ENCODE assay signal across 12 cellular contexts in genomic region chr11:2402106-2402505, GRCh38. TPM values are rescaled to one million over a fixed set of nuclear protein-coding genes. Genes with fewer than 3 reads are reported as not detected.
DNase-seq lines count a peak whose midpoint lies in the region; ATAC-seq, FAIRE-seq and TF ChIP-seq lines count a peak whose summit lies in the region.
"Had no signal": no experiment of that assay in that cellular context is flagged by ENCODE, and none has a peak within 500 bp of the region (broad histone marks: within the 10 kb centered on the region; RNA-seq: fewer than 3 reads in every experiment).

No MANE protein-coding gene starts in this region.

- DNase-seq in A549 (ENCODE audit: low read depth in 1 of 2, low spot score in 1 of 2) (no peak), H9 (no peak), CD14-positive monocyte (ENCODE audit: low spot score) (no peak), dedifferentiated amniotic fluid mesenchymal stem cell (ENCODE audit: extremely low spot score) (no peak), DMS 273 (lab: John Stamatoyannopoulos, UW; ENCODE audit: unreplicated experiment) (no peak)
- DNase-seq in activated T-helper 1 cell treated with anti-CD3 and anti-CD28 coated beads, Interleukin-12 subunit alpha, Interleukin-12 subunit beta, Interleukin-2, Interleukin-4 antibody, amounts not matched to agents 30 ng/mL and 10 ng/mL and 1 ng/mL, durations not matched to agents 14 hours and 24 hours and 36 hours (ENCODE audit: low spot score) = no peak
- DNase-seq: mucosa of descending colon, NCI-H1048 had no signal

- H3K9me3 ChIP-seq in A549 = no peaks in the 10 kb centered on the region
- H3K9me3 ChIP-seq in H9 (ENCODE audit: control insufficient read depth, low read depth, low read length) = no peaks in the 10 kb centered on the region
- no peaks in the 10 kb centered on the region for H3K9me3 ChIP-seq in iPS-18a (ENCODE audit: control insufficient read depth, low read depth, low read length)
- H3K9me3 ChIP-seq: esophagus muscularis mucosa, mucosa of descending colon had no signal

- H2AFZ ChIP-seq in H9 (ENCODE audit: low read length) = no peak overlapping the region

- H3K18ac ChIP-seq in H9 (ENCODE audit: insufficient read length, low read depth, low read length) = no peak overlapping the region

- no peak overlapping the region for H2BK12ac ChIP-seq in H9 (ENCODE audit: insufficient read length, low read depth, low read length)

- H3K4me2 ChIP-seq in A549 = peak overlapping the region; percentile 96
- H3K4me2 ChIP-seq in H9 (ENCODE audit: insufficient read depth, insufficient read length, low read length) = no peak overlapping the region

- ATAC-seq in A549 (no peak), GM21515 (IDR thresholded peaks at IDR 0.05; ENCODE audit: unreplicated experiment) (no peak)
- ATAC-seq: mucosa of descending colon had no signal

- H3K27me3 Mint-ChIP-seq in H9 (ENCODE audit: low read depth) (peaks cover 2% of the 10 kb centered on the region; the same call in 1 of the 2 replicates), CD14-positive monocyte (ENCODE audit: low read depth in 3 of 3) (peaks cover 0 to 1% (median 0%) of the 10 kb centered on the region in 3 donors)
- no peaks in the 10 kb centered on the region for H3K27me3 Mint-ChIP-seq in activated T-helper 1 cell treated with anti-CD3 and anti-CD28 coated beads, Interleukin-12 subunit alpha, Interleukin-12 subunit beta, Interleukin-2, Interleukin-4 antibody, amounts not matched to agents 30 ng/mL and 10 ng/mL and 1 ng/mL, durations not matched to agents 14 hours and 24 hours and 36 hours (ENCODE audit: insufficient read depth)

- H2AK5ac ChIP-seq in H9 (ENCODE audit: insufficient read length, low read length) = no peak overlapping the region

- H4K8ac ChIP-seq in H9 (replicated peaks; ENCODE audit: insufficient read length, low read depth, low read length) = no peak overlapping the region

- no peak overlapping the region for H3K4ac ChIP-seq in H9 (ENCODE audit: low read depth, low read length)

- H3K9me3 Mint-ChIP-seq in H9 = no peaks in the 10 kb centered on the region
- no peaks in the 10 kb centered on the region for H3K9me3 Mint-ChIP-seq in activated T-helper 1 cell treated with anti-CD3 and anti-CD28 coated beads, Interleukin-12 subunit alpha, Interleukin-12 subunit beta, Interleukin-2, Interleukin-4 antibody, amounts not matched to agents 30 ng/mL and 10 ng/mL and 1 ng/mL, durations not matched to agents 14 hours and 24 hours and 36 hours
- H3K9me3 Mint-ChIP-seq in CD14-positive monocyte = no peaks in the 10 kb centered on the region

- no peak overlapping the region for H3K14ac ChIP-seq in H9 (ENCODE audit: insufficient read depth, low read length)

- H3K4me3 Mint-ChIP-seq in H9 (peak overlapping the region; percentile 81 to 88), CD14-positive monocyte (peak overlapping the region in 1 of 2 donors; percentile 17)
- peak overlapping the region; percentile 92 for H3K4me3 Mint-ChIP-seq in activated T-helper 1 cell treated with anti-CD3 and anti-CD28 coated beads, Interleukin-12 subunit alpha, Interleukin-12 subunit beta, Interleukin-2, Interleukin-4 antibody, amounts not matched to agents 30 ng/mL and 10 ng/mL and 1 ng/mL, durations not matched to agents 14 hours and 24 hours and 36 hours

- TF ChIP-seq POLR2A in A549 (IDR thresholded peaks at IDR 0.05; ENCODE audit: low read length) = no peak

- H3K4me1 ChIP-seq in A549 (peaks cover 16% of the 10 kb centered on the region), H9 (ENCODE audit: insufficient read depth, low read length) (no peaks in the 10 kb centered on the region), iPS-18a (ENCODE audit: control insufficient read depth, low read depth, low read length) (no peaks in the 10 kb centered on the region)

- no peak overlapping the region for H4K91ac ChIP-seq in H9 (ENCODE audit: insufficient read length, low read depth, low read length)

- no peak overlapping the region for H3K23ac ChIP-seq in H9 (ENCODE audit: insufficient read length, low read depth, low read length)

- no peak overlapping the region for H2BK20ac ChIP-seq in H9 (ENCODE audit: low read depth, low read length, poor library complexity, severe bottlenecking)

- H2BK15ac ChIP-seq in H9 (ENCODE audit: low read depth, low read length) = no peak overlapping the region

- FAIRE-seq in A549 (lab: Jason Lieb, UNC) = no peak
- FAIRE-seq: RCC 7860 had no signal

- H3K79me1 ChIP-seq in H9 (ENCODE audit: insufficient read depth, low read depth, low read length, poor library complexity, severe bottlenecking) = no peaks in the 10 kb centered on the region

- no peak for TF ChIP-seq RAD21 in A549 (conservative IDR thresholded peaks at IDR 0.05 in 1 of 2, IDR thresholded peaks at IDR 0.05 in 1 of 2)

- intact Hi-C loops in activated T-helper 1 cell treated with anti-CD3 and anti-CD28 coated beads, Interleukin-12 subunit alpha, Interleukin-12 subunit beta, Interleukin-2, Interleukin-4 antibody, amounts not matched to agents 30 ng/mL and 10 ng/mL and 1 ng/mL, durations not matched to agents 14 hours and 24 hours and 36 hours (cut with micrococcal nuclease) = loop anchor here (5.0 kb wide), 1 partner anchor 550 kb away; the partner anchor contains the start of gene LSP1
- intact Hi-C loops in CD14-positive monocyte (cut with micrococcal nuclease) = loop anchor here (5.0 kb wide), 1 partner anchor 135 kb away; no protein-coding TSS in a partner anchor

- no peak overlapping the region for H4K5ac ChIP-seq in H9 (ENCODE audit: insufficient read length, low read depth, low read length)

- no peak for TF ChIP-seq CTCF in A549 (IDR thresholded peaks at IDR 0.05)
- TF ChIP-seq CTCF in H9 (conservative IDR thresholded peaks at IDR 0.05) = no peak
- no peak for TF ChIP-seq CTCF in CD14-positive monocyte (IDR thresholded peaks at IDR 0.05)

- no peaks in the 10 kb centered on the region for H4K20me1 ChIP-seq in H9 (ENCODE audit: control insufficient read depth, insufficient read depth, insufficient read length)

- no peak overlapping the region for H3K56ac ChIP-seq in H9 (ENCODE audit: insufficient read length, low read depth, low read length)

- POLR2A ChIA-PET in A549 (lab: Yijun Ruan, JAX) = interaction anchor here (1.5 kb wide), 1 partner anchor 25 kb away, joined by 6 read pairs; no protein-coding TSS in a partner anchor

- H3K79me2 ChIP-seq in H9 (ENCODE audit: insufficient read depth, low read length) = no peaks in the 10 kb centered on the region

- H3K36me3 Mint-ChIP-seq in H9 (ENCODE audit: insufficient read depth in 1 of 3, low read depth in 3 of 3) (peaks cover 1 to 30% (median 19%) of the 10 kb centered on the region in 3 experiments; a peak in 5 of 7 replicates), CD14-positive monocyte (peaks cover 17 to 29% of the 10 kb centered on the region in 2 donors)
- H3K36me3 Mint-ChIP-seq in activated T-helper 1 cell treated with anti-CD3 and anti-CD28 coated beads, Interleukin-12 subunit alpha, Interleukin-12 subunit beta, Interleukin-2, Interleukin-4 antibody, amounts not matched to agents 30 ng/mL and 10 ng/mL and 1 ng/mL, durations not matched to agents 14 hours and 24 hours and 36 hours (ENCODE audit: low read depth) = peaks cover 8% of the 10 kb centered on the region

- peaks cover 3 to 8% of the 10 kb centered on the region in 2 experiments for H3K4me1 Mint-ChIP-seq in H9
- no peaks in the 10 kb centered on the region for H3K4me1 Mint-ChIP-seq in activated T-helper 1 cell treated with anti-CD3 and anti-CD28 coated beads, Interleukin-12 subunit alpha, Interleukin-12 subunit beta, Interleukin-2, Interleukin-4 antibody, amounts not matched to agents 30 ng/mL and 10 ng/mL and 1 ng/mL, durations not matched to agents 14 hours and 24 hours and 36 hours (ENCODE audit: low read depth)
- peaks cover 18% of the 10 kb centered on the region for H3K4me1 Mint-ChIP-seq in CD14-positive monocyte

- CTCF ChIA-PET in A549 (lab: Yijun Ruan, JAX) = interaction anchor here (1.9 to 31.0 kb wide), 7 partner anchors 11 to 216 kb away, joined by 9 to 903 read pairs (median 16); partner anchors contain the start of genes C11orf21 and TSPAN32

- no peak overlapping the region for H3T11ph ChIP-seq in H9 (ENCODE audit: low read length)

- H3K27ac ChIP-seq in A549 (peak overlapping the region in 1 of 2 experiments; percentile 90; a peak in 2 of 6 replicates), H9 (ENCODE audit: insufficient read length, low read depth, low read length) (no peak overlapping the region), iPS-18a (ENCODE audit: low read length) (no peak overlapping the region)

- no peak overlapping the region for H2BK5ac ChIP-seq in H9 (ENCODE audit: insufficient read length, low read length)

- H3K27ac Mint-ChIP-seq in H9 (no peak overlapping the region), CD14-positive monocyte (peak overlapping the region in 1 of 7 donors; percentile 8)
- H3K27ac Mint-ChIP-seq in activated T-helper 1 cell treated with anti-CD3 and anti-CD28 coated beads, Interleukin-12 subunit alpha, Interleukin-12 subunit beta, Interleukin-2, Interleukin-4 antibody, amounts not matched to agents 30 ng/mL and 10 ng/mL and 1 ng/mL, durations not matched to agents 14 hours and 24 hours and 36 hours = no peak overlapping the region

- H3K9ac ChIP-seq in H9 (ENCODE audit: extremely low read depth, insufficient read length, low read length) = no peak overlapping the region
- H3K9ac ChIP-seq in iPS-18a (ENCODE audit: low read length) = no peak overlapping the region

- WGBS in A549 (ENCODE audit: missing lambda C conversion rate) = 81% methylated on average over 4 of the region's 13 CpGs
- no CpG with 5 or more reads among the region's 13 CpGs for WGBS in H9 (ENCODE audit: extremely low coverage, insufficient read length, low lambda C conversion rate)

- peaks cover 13% of the 10 kb centered on the region for H3K23me2 ChIP-seq in H9 (ENCODE audit: insufficient read length, low read depth, low read length, poor library complexity, severe bottlenecking)

- H3K36me3 ChIP-seq in iPS-18a (ENCODE audit: control insufficient read depth, low read depth, low read length) = peaks cover 8% of the 10 kb centered on the region

- no peak for TF ChIP-seq EP300 in A549 (IDR thresholded peaks at IDR 0.05)

- H2BK120ac ChIP-seq in H9 (ENCODE audit: low read depth, low read length, poor library complexity, severe bottlenecking) = no peak overlapping the region

- no peaks in the 10 kb centered on the region for H3K27me3 ChIP-seq in H9 (ENCODE audit: insufficient read depth, low read length)
- H3K27me3 ChIP-seq in iPS-18a (ENCODE audit: control insufficient read depth, insufficient read depth, low read length) = no peaks in the 10 kb centered on the region
- H3K27me3 ChIP-seq: esophagus muscularis mucosa had no signal

- H3K4me3 ChIP-seq in A549 (peak overlapping the region; percentile 100), iPS-18a (ENCODE audit: low read length) (peak overlapping the region; percentile 98)

RNA-seq across cellular contexts. Expression of gene TSSC4, which starts 1.6 kb away (rescaled TPM):
- polyA plus RNA-seq in A549 (2011; rRNA removed) (21.8 and 22.2 TPM in 2 replicates), A549 (2017; fragmentation: RNase III; extraction: RNeasy Plus Mini Kit Qiagen cat#74134 plus additional on column Dnase treatment) (45.1 to 45.8 TPM (median 45.5 TPM) in 3 replicates), CD14-positive monocyte (10 to 100 TPM; 52.0 to 74.6 TPM)
- 52.7 and 64.5 TPM in 2 replicates for polyA plus RNA-seq in A549 (2012; cell fraction: cytosol; rRNA removed)
- polyA plus RNA-seq in A549 (2012; cell fraction: nucleus; rRNA removed) = 72.1 and 98.1 TPM in 2 replicates
- polyA minus RNA-seq in A549 (2011; rRNA and poly(A)+ RNA removed) = 19.4 and 28.2 TPM in 2 replicates
- 51.0 and 59.4 TPM in 2 replicates for total RNA-seq in H9 (2021)
- 70.8 and 76.4 TPM in 2 replicates for total RNA-seq in activated T-helper 1 cell treated with anti-CD3 and anti-CD28 coated beads, Interleukin-12 subunit alpha, Interleukin-12 subunit beta, Interleukin-2, Interleukin-4 antibody, amounts not matched to agents 30 ng/mL and 10 ng/mL and 1 ng/mL, durations not matched to agents 14 hours and 24 hours and 36 hours

RNA-seq across cellular contexts. Expression of gene CD81, which starts 25.0 kb away (rescaled TPM):
- polyA plus RNA-seq in A549 (2011; rRNA removed) = 125 and 160 TPM in 2 replicates
- polyA plus RNA-seq in A549 (2012; cell fraction: cytosol; rRNA removed) = 315 and 426 TPM in 2 replicates
- polyA plus RNA-seq in A549 (2012; cell fraction: nucleus; rRNA removed) = 579 and 616 TPM in 2 replicates
- 247 to 256 TPM (median 251 TPM) in 3 replicates for polyA plus RNA-seq in A549 (2017; fragmentation: RNase III; extraction: RNeasy Plus Mini Kit Qiagen cat#74134 plus additional on column Dnase treatment)
- polyA minus RNA-seq in A549 (2011; rRNA and poly(A)+ RNA removed) = 300 and 345 TPM in 2 replicates
- 246 and 250 TPM in 2 replicates for total RNA-seq in H9 (2021)
- total RNA-seq in activated T-helper 1 cell treated with anti-CD3 and anti-CD28 coated beads, Interleukin-12 subunit alpha, Interleukin-12 subunit beta, Interleukin-2, Interleukin-4 antibody, amounts not matched to agents 30 ng/mL and 10 ng/mL and 1 ng/mL, durations not matched to agents 14 hours and 24 hours and 36 hours = 236 and 247 TPM in 2 replicates
- 10 to 100 TPM in 1 of 2 donors, 1 to 10 TPM in 1; 3.2 to 12.3 TPM for polyA plus RNA-seq in CD14-positive monocyte

RNA-seq across cellular contexts. Expression of gene TRPM5, which starts 42.2 kb away (rescaled TPM):
- not detected in 2 replicates for polyA plus RNA-seq in A549 (2011; rRNA removed)
- polyA plus RNA-seq in A549 (2012; cell fraction: cytosol; rRNA removed) = not detected in 2 replicates
- polyA plus RNA-seq in A549 (2012; cell fraction: nucleus; rRNA removed) = 0.01 TPM in 1 of 2 replicates, not detected in the other
- not detected in 3 replicates for polyA plus RNA-seq in A549 (2017; fragmentation: RNase III; extraction: RNeasy Plus Mini Kit Qiagen cat#74134 plus additional on column Dnase treatment)
- polyA minus RNA-seq in A549 (2011; rRNA and poly(A)+ RNA removed) = not detected in 2 replicates
- total RNA-seq in H9 (2021) = 0.09 TPM in 1 of 2 replicates, not detected in the other
- not detected in 2 replicates for total RNA-seq in activated T-helper 1 cell treated with anti-CD3 and anti-CD28 coated beads, Interleukin-12 subunit alpha, Interleukin-12 subunit beta, Interleukin-2, Interleukin-4 antibody, amounts not matched to agents 30 ng/mL and 10 ng/mL and 1 ng/mL, durations not matched to agents 14 hours and 24 hours and 36 hours
- not detected for polyA plus RNA-seq in CD14-positive monocyte
- total RNA-seq: esophagus muscularis mucosa had no signal

RNA-seq across cellular contexts. Expression of gene KCNQ1, which starts 42.7 kb away (rescaled TPM):
- 0.17 and 0.26 TPM in 2 replicates for polyA plus RNA-seq in A549 (2011; rRNA removed)
- polyA plus RNA-seq in A549 (2012; cell fraction: cytosol; rRNA removed) = 0.05 and 0.14 TPM in 2 replicates
- 0.09 and 0.49 TPM in 2 replicates for polyA plus RNA-seq in A549 (2012; cell fraction: nucleus; rRNA removed)
- 0.12 to 0.14 TPM (median 0.13 TPM) in 3 replicates for polyA plus RNA-seq in A549 (2017; fragmentation: RNase III; extraction: RNeasy Plus Mini Kit Qiagen cat#74134 plus additional on column Dnase treatment)
- polyA minus RNA-seq in A549 (2011; rRNA and poly(A)+ RNA removed) = 0.15 TPM in 1 of 2 replicates, not detected in the other
- total RNA-seq in H9 (2021) = 2.2 and 2.3 TPM in 2 replicates
- 5.3 and 6.4 TPM in 2 replicates for total RNA-seq in activated T-helper 1 cell treated with anti-CD3 and anti-CD28 coated beads, Interleukin-12 subunit alpha, Interleukin-12 subunit beta, Interleukin-2, Interleukin-4 antibody, amounts not matched to agents 30 ng/mL and 10 ng/mL and 1 ng/mL, durations not matched to agents 14 hours and 24 hours and 36 hours
- polyA plus RNA-seq in CD14-positive monocyte = 10 to 100 TPM; 14.9 to 21.6 TPM
